Comparison of ENCODE assay signal across 22 cellular contexts in the genomic region with DNA sequence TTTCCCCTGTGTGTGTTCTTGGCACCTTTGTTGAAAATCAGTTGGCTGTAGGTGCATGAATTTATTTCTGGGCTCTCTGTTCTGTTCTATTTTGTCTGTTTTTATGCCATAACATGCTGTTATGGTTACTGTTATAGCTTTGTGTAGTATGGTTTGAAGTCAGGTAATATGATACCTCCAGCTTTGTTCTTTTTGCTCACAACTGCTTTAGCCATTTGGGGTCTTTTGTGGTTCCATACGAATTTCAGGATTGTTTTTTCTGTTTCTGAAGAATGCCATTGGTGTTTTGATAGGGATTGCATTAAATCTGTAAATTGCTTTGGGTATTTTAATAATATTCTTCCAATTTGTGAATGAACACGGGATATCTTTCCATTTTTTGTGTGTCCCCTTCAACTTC.
"Had no signal": no experiment of that assay in that cellular context is flagged by ENCODE, and none has a peak within 500 bp of the region (broad histone marks: within the 10 kb centered on the region; RNA-seq: fewer than 3 reads in every experiment).

No MANE protein-coding gene starts in this region.

- H3K4me3 Mint-ChIP-seq: activated CD4-positive, alpha-beta T cell treated with anti-CD3 and anti-CD28 coated beads, Interleukin-2, amount 10 ng/mL, durations not matched to agents 7 days and 5 days; activated naive CD4-positive, alpha-beta T cell treated with anti-CD3 and anti-CD28 coated beads, Interleukin-2, amount 10 ng/mL, durations not matched to agents 7 days and 5 days; immature natural killer cell had no signal

- ATAC-seq: effector memory CD8-positive, alpha-beta T cell; esophagus mucosa; left lobe of liver; lower lobe of right lung; naive thymus-derived CD4-positive, alpha-beta T cell had no signal

- H3K27me3 ChIP-seq: colonic mucosa, dorsolateral prefrontal cortex, hepatocyte, thyroid gland had no signal

- H3K9me3 ChIP-seq: colonic mucosa, lower lobe of right lung, thyroid gland had no signal

- DNase-seq: activated CD4-positive, alpha-beta T cell treated with anti-CD3 and anti-CD28 coated beads, Interleukin-2, amount 10 ng/mL, durations not matched to agents 7 days and 5 days; activated effector memory CD4-positive, alpha-beta T cell treated with anti-CD3 and anti-CD28 coated beads, Interleukin-2, amount 50 U/mL, for 16 hours; activated naive CD4-positive, alpha-beta T cell treated with anti-CD3 and anti-CD28 coated beads, Interleukin-2, amount 10 ng/mL, durations not matched to agents 7 days and 5 days; activated T-cell treated with anti-CD3 and anti-CD28 coated beads, Interleukin-2, amount 50 U/mL, for 48 hours; amniotic stem cell; colonic mucosa; dorsolateral prefrontal cortex; effector memory CD8-positive, alpha-beta T cell; foreskin melanocyte; immature natural killer cell; lower lobe of right lung; naive thymus-derived CD4-positive, alpha-beta T cell; retina; stimulated activated CD4-positive, alpha-beta T cell treated with anti-CD3 and anti-CD28 coated beads, Interleukin-2, amount 100 ng/mL, for 48 hours; stimulated activated CD8-positive, alpha-beta memory T cell treated with anti-CD3 and anti-CD28 coated beads, Interleukin-4, amount 100 ng/mL, for 48 hours; stimulated activated naive CD4-positive, alpha-beta T cell treated with Interleukin-2 at 50 U/mL for 16 hours; substantia nigra; thyroid gland had no signal

- H3K9me3 Mint-ChIP-seq: activated CD4-positive, alpha-beta T cell treated with anti-CD3 and anti-CD28 coated beads, Interleukin-2, amount 10 ng/mL, durations not matched to agents 7 days and 5 days; activated naive CD4-positive, alpha-beta T cell treated with anti-CD3 and anti-CD28 coated beads, Interleukin-2, amount 10 ng/mL, durations not matched to agents 7 days and 5 days; effector memory CD8-positive, alpha-beta T cell had no signal

- H3K27ac Mint-ChIP-seq: activated CD4-positive, alpha-beta T cell treated with anti-CD3 and anti-CD28 coated beads, Interleukin-2, amount 10 ng/mL, durations not matched to agents 7 days and 5 days; activated naive CD4-positive, alpha-beta T cell treated with anti-CD3 and anti-CD28 coated beads, Interleukin-2, amount 10 ng/mL, durations not matched to agents 7 days and 5 days had no signal

- H3K27me3 Mint-ChIP-seq: activated CD4-positive, alpha-beta T cell treated with anti-CD3 and anti-CD28 coated beads, Interleukin-2, amount 10 ng/mL, durations not matched to agents 7 days and 5 days; activated naive CD4-positive, alpha-beta T cell treated with anti-CD3 and anti-CD28 coated beads, Interleukin-2, amount 10 ng/mL, durations not matched to agents 7 days and 5 days; effector memory CD8-positive, alpha-beta T cell; naive thymus-derived CD4-positive, alpha-beta T cell; progenitor cell of endocrine pancreas had no signal

- H3K27ac ChIP-seq: colonic mucosa, dorsolateral prefrontal cortex, hepatocyte, lower lobe of right lung, thyroid gland had no signal

- H3K4me3 ChIP-seq: colonic mucosa, hepatocyte, lower lobe of right lung, thyroid gland had no signal
